In the genomic region with DNA sequence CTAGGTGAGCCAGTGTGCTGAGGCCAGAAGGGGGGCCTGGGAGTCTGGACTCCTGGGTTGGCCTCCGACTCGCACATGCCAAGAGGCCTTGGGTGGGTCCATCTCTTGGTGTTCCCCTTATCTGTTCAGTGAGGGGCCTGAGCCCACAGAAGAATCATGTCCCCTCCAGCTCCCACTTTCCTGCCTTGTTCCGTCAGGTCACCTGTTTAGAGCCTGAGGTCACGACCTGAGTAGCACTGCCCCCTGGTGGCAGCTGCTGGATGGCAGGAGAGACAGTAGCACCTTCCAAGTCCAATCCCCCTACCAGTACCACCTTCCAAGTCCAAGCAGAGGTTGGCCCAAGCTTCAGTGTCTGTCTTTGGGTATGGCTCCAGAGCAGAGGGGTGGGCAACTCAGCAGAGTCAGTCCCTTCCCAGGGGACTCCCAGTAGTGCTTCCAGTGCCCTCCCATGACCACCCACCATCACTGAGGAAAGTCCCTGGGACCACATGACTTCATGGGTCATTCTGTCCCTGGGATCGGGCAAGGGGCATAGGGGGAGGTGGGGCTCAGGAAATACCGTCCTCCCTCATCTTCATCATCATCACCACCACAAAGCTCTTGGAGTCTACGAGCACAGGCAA, we compare ENCODE assay signal across 1 cellular context.
TF ChIP-seq lines count a peak whose summit lies in the region.

No MANE protein-coding gene starts in this region.

TF ChIP-seq in GM23338, 12 proteins besides CTCF, POLR2A, EP300 and RAD21 (continued from another document):
- TF ChIP-seq, protein P1, sequence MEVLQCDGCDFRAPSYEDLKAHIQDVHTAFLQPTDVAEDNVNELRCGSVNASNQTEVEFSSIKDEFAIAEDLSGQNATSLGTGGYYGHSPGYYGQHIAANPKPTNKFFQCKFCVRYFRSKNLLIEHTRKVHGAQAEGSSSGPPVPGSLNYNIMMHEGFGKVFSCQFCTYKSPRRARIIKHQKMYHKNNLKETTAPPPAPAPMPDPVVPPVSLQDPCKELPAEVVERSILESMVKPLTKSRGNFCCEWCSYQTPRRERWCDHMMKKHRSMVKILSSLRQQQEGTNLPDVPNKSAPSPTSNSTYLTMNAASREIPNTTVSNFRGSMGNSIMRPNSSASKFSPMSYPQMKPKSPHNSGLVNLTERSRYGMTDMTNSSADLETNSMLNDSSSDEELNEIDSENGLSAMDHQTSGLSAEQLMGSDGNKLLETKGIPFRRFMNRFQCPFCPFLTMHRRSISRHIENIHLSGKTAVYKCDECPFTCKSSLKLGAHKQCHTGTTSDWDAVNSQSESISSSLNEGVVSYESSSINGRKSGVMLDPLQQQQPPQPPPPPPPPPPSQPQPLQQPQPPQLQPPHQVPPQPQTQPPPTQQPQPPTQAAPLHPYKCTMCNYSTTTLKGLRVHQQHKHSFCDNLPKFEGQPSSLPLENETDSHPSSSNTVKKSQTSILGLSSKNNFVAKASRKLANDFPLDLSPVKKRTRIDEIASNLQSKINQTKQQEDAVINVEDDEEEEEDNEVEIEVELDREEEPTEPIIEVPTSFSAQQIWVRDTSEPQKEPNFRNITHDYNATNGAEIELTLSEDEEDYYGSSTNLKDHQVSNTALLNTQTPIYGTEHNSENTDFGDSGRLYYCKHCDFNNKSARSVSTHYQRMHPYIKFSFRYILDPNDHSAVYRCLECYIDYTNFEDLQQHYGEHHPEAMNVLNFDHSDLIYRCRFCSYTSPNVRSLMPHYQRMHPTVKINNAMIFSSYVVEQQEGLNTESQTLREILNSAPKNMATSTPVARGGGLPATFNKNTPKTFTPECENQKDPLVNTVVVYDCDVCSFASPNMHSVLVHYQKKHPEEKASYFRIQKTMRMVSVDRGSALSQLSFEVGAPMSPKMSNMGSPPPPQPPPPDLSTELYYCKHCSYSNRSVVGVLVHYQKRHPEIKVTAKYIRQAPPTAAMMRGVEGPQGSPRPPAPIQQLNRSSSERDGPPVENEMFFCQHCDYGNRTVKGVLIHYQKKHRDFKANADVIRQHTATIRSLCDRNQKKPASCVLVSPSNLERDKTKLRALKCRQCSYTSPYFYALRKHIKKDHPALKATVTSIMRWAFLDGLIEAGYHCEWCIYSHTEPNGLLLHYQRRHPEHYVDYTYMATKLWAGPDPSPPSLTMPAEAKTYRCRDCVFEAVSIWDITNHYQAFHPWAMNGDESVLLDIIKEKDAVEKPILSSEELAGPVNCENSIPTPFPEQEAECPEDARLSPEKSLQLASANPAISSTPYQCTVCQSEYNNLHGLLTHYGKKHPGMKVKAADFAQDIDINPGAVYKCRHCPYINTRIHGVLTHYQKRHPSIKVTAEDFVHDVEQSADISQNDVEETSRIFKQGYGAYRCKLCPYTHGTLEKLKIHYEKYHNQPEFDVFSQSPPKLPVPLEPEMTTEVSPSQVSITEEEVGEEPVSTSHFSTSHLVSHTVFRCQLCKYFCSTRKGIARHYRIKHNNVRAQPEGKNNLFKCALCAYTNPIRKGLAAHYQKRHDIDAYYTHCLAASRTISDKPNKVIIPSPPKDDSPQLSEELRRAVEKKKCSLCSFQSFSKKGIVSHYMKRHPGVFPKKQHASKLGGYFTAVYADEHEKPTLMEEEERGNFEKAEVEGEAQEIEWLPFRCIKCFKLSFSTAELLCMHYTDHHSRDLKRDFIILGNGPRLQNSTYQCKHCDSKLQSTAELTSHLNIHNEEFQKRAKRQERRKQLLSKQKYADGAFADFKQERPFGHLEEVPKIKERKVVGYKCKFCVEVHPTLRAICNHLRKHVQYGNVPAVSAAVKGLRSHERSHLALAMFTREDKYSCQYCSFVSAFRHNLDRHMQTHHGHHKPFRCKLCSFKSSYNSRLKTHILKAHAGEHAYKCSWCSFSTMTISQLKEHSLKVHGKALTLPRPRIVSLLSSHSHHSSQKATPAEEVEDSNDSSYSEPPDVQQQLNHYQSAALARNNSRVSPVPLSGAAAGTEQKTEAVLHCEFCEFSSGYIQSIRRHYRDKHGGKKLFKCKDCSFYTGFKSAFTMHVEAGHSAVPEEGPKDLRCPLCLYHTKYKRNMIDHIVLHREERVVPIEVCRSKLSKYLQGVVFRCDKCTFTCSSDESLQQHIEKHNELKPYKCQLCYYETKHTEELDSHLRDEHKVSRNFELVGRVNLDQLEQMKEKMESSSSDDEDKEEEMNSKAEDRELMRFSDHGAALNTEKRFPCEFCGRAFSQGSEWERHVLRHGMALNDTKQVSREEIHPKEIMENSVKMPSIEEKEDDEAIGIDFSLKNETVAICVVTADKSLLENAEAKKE (CRISPR knock-in tag; IDR thresholded peaks at IDR 0.05), result no peak
- no peak for TF ChIP-seq CREB1 (CRISPR knock-in tag; IDR thresholded peaks at IDR 0.05; ENCODE audit: low read depth)
- TF ChIP-seq EZH2 (IDR thresholded peaks at IDR 0.05; ENCODE audit: low read depth, unreplicated experiment), result no peak
- no peak for TF ChIP-seq STAT1 (IDR thresholded peaks at IDR 0.05; ENCODE audit: unreplicated experiment)
- no peak for TF ChIP-seq ZNF331 (CRISPR knock-in tag; IDR thresholded peaks at IDR 0.05; ENCODE audit: low read depth)
- TF ChIP-seq EZH2phosphoT487 (IDR thresholded peaks at IDR 0.05; ENCODE audit: unreplicated experiment), result no peak
- no peak for TF ChIP-seq ETS1 (IDR thresholded peaks at IDR 0.05)
- no peak for TF ChIP-seq NANOG (IDR thresholded peaks at IDR 0.05; ENCODE audit: borderline replicate concordance)
